In genomic region chr17:77737442-77738265, GRCh38 we compare ENCODE assay signal across 14 cellular contexts.
DNase-seq lines count a peak whose midpoint lies in the region; ATAC-seq, FAIRE-seq and TF ChIP-seq lines count a peak whose summit lies in the region.
"Had no signal": no experiment of that assay in that cellular context is flagged by ENCODE, and none has a peak within 500 bp of the region (broad histone marks: within the 10 kb centered on the region; RNA-seq: fewer than 3 reads in every experiment).

No MANE protein-coding gene starts in this region.

- TF ChIP-seq POLR2A in H54 (IDR thresholded peaks at IDR 0.05; ENCODE audit: low read depth, low read length), result no peak

- H3K27ac Mint-ChIP-seq in type B pancreatic cell, result no peak overlapping the region

- H3K27ac ChIP-seq in WERI-Rb-1 (peak overlapping the region; percentile 6; the same call in 1 of the 2 replicates), psoas muscle (peak overlapping the region; percentile 59)
- H3K27ac ChIP-seq: 22Rv1, right lobe of liver had no signal

- H3K27me3 ChIP-seq in WERI-Rb-1 (ENCODE audit: insufficient read depth, low read depth, severe bottlenecking), result no peaks in the 10 kb centered on the region
- H3K27me3 ChIP-seq in psoas muscle (ENCODE audit: insufficient read depth in 3 of 3, low read length in 2 of 3), result peaks cover 0 to 33% (median 10%) of the 10 kb centered on the region in 3 donors
- H3K27me3 ChIP-seq: right lobe of liver, thyroid gland had no signal

- no peak for ATAC-seq in psoas muscle
- no peak for ATAC-seq in HG03354 (IDR thresholded peaks at IDR 0.05; ENCODE audit: poor library complexity, severe bottlenecking, unreplicated experiment)
- ATAC-seq: right lobe of liver had no signal

- no peak overlapping the region for H3K4me3 Mint-ChIP-seq in type B pancreatic cell

- peak; percentile 9 for DNase-seq in DMS53 (lab: John Stamatoyannopoulos, UW)
- no peak for DNase-seq in DMS53 treated with DMSO at 0.1 percent for 48 hours (lab: John Stamatoyannopoulos, UW; ENCODE audit: unreplicated experiment)
- DNase-seq in NCI-H187 treated with DMSO at 0.1 percent for 48 hours (lab: John Stamatoyannopoulos, UW), result peak; percentile 98
- no peak for DNase-seq in WERI-Rb-1
- no peak for DNase-seq in psoas muscle
- no peak for DNase-seq in type B pancreatic cell (ENCODE audit: extremely low spot score, unreplicated experiment)
- no peak for DNase-seq in H54 (ENCODE audit: insufficient read length, low spot score)
- DNase-seq: Caco-2, MV-4-11 had no signal

- 87 to 92% (median 88%) methylated on average over 21 of the region's 21 CpGs for WGBS in psoas muscle, 3 donors

- no peak for FAIRE-seq in H54 (lab: Jason Lieb, UNC)

- H3K4me1 ChIP-seq in psoas muscle, result peaks cover 16% of the 10 kb centered on the region
- H3K4me1 ChIP-seq: Caco-2, right lobe of liver had no signal

- peaks cover 27% of the 10 kb centered on the region for H3K27me3 Mint-ChIP-seq in type B pancreatic cell

- no peaks in the 10 kb centered on the region for H3K36me3 ChIP-seq in WERI-Rb-1
- no peaks in the 10 kb centered on the region for H3K36me3 ChIP-seq in psoas muscle (ENCODE audit: insufficient read depth in 1 of 2, low read depth in 1 of 2)
- H3K36me3 ChIP-seq: right lobe of liver, thyroid gland had no signal

- H3K9me3 Mint-ChIP-seq in type B pancreatic cell, result peaks cover 5% of the 10 kb centered on the region

- no peaks in the 10 kb centered on the region for H3K36me3 Mint-ChIP-seq in type B pancreatic cell

- TF ChIP-seq CTCF in WERI-Rb-1 (IDR thresholded peaks at IDR 0.05; ENCODE audit: low read depth, low read length) (no peak), psoas muscle (IDR thresholded peaks at IDR 0.05) (no peak), type B pancreatic cell (conservative IDR thresholded peaks at IDR 0.05) (no peak)

- peaks cover 21% of the 10 kb centered on the region for H3K4me1 Mint-ChIP-seq in type B pancreatic cell (ENCODE audit: unreplicated experiment)

- no peak overlapping the region for H3K4me3 ChIP-seq in WERI-Rb-1 (ENCODE audit: low read depth, low read length)
- no peak overlapping the region for H3K4me3 ChIP-seq in psoas muscle
- H3K4me3 ChIP-seq: dorsolateral prefrontal cortex, right lobe of liver, thyroid gland had no signal

- peaks cover 19% of the 10 kb centered on the region for H3K9me3 ChIP-seq in WERI-Rb-1 (ENCODE audit: severe bottlenecking)
- H3K9me3 ChIP-seq in psoas muscle, result peaks cover 5% of the 10 kb centered on the region
- H3K9me3 ChIP-seq: right lobe of liver, thyroid gland had no signal

- intact Hi-C loops in psoas muscle (cut with DNase I), result no loop called here

Comparison
In these comparisons a context has a peak if more than half of its experiments do, and no peak if none do; other contexts are left out.
1. DNase-seq: peak in DMS53 (single experiment) and NCI-H187 treated with DMSO at 0.1 percent for 48 hours (single experiment); none in DMS53 treated with DMSO at 0.1 percent for 48 hours (single experiment), WERI-Rb-1 (single experiment), psoas muscle (0 of 2), type B pancreatic cell (single experiment) and H54 (single experiment).